ENCODE assay signal across 23 cellular contexts in the genomic region with DNA sequence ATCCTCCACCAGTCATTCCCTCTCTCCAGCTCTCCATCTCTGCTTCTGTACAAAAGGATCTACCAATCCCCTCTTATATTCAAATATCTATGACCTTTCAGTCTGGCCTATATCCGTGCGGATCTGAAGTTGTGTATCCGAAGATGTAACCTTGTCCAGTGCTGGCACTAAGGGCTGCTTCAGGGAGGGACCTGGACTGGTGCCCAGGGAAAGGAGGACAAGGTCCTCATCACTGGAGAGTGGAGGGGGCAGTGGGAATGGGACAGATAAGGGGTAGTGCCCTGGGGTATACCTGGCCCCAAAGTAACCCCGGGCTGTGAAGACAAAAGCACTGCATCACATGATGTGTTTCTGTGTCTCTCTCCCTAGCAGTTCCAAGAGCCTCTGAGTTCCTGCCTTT. TPM values are rescaled to one million over a fixed set of nuclear protein-coding genes. Genes with fewer than 3 reads are reported as not detected.
DNase-seq lines count a peak whose midpoint lies in the region; ATAC-seq and TF ChIP-seq lines count a peak whose summit lies in the region.
"Had no signal": no experiment of that assay in that cellular context is flagged by ENCODE, and none has a peak within 500 bp of the region (broad histone marks: within the 10 kb centered on the region; RNA-seq: fewer than 3 reads in every experiment).

No MANE protein-coding gene starts in this region.

- no peak overlapping the region for H3K4me3 ChIP-seq in esophagus muscularis mucosa
- H3K4me3 ChIP-seq: A549; BLaER1 treated with 17β-estradiol and CSF1 and Interleukin-3, amounts not matched to agents 10 nM and 100 nM; GM12878; GM23338 had no signal

- no peaks in the 10 kb centered on the region for H3K27me3 Mint-ChIP-seq in T-helper 2 cell treated with Interferon-gamma antibody and Interleukin-4, amounts not matched to agents 5 μg/mL and 100 μg/mL, for 36 hours (ENCODE audit: low read depth)
- peaks cover 15% of the 10 kb centered on the region for H3K27me3 Mint-ChIP-seq in type B pancreatic cell
- H3K27me3 Mint-ChIP-seq: CD4-positive, alpha-beta T cell; CD8-positive, alpha-beta memory T cell had no signal

- TF ChIP-seq POLR2A in esophagus muscularis mucosa (IDR thresholded peaks at IDR 0.05; ENCODE audit: low read depth) = no peak

- H3K9me3 ChIP-seq in esophagus muscularis mucosa = no peaks in the 10 kb centered on the region
- H3K9me3 ChIP-seq: A549; BE2C; BLaER1 treated with 17β-estradiol and CSF1 and Interleukin-3, amounts not matched to agents 10 nM and 100 nM had no signal

- no peaks in the 10 kb centered on the region for H3K9me3 Mint-ChIP-seq in T-helper 2 cell treated with Interferon-gamma antibody and Interleukin-4, amounts not matched to agents 5 μg/mL and 100 μg/mL, for 36 hours
- H3K9me3 Mint-ChIP-seq in type B pancreatic cell = no peaks in the 10 kb centered on the region
- H3K9me3 Mint-ChIP-seq: CD4-positive, alpha-beta T cell; CD8-positive, alpha-beta memory T cell; GM23338; H9 had no signal

- 73% methylated on average over 4 of the region's 4 CpGs for WGBS in esophagus muscularis mucosa

- peaks cover 0 to 8% (median 0%) of the 10 kb centered on the region in 4 donors for H3K27me3 ChIP-seq in esophagus muscularis mucosa
- H3K27me3 ChIP-seq: BLaER1 treated with 17β-estradiol and CSF1 and Interleukin-3, amounts not matched to agents 10 nM and 100 nM had no signal

- ATAC-seq in HG02571 (IDR thresholded peaks at IDR 0.05; ENCODE audit: unreplicated experiment) (no peak), GM21737 (IDR thresholded peaks at IDR 0.05; ENCODE audit: unreplicated experiment) (no peak)
- ATAC-seq: A549, GM12878, GM23338, HCT116 had no signal

- peaks cover 4% of the 10 kb centered on the region for H3K4me1 Mint-ChIP-seq in T-helper 2 cell treated with Interferon-gamma antibody and Interleukin-4, amounts not matched to agents 5 μg/mL and 100 μg/mL, for 36 hours (ENCODE audit: low read depth)
- H3K4me1 Mint-ChIP-seq in type B pancreatic cell (ENCODE audit: unreplicated experiment) = no peaks in the 10 kb centered on the region
- H3K4me1 Mint-ChIP-seq: CD8-positive, alpha-beta memory T cell; GM23338 had no signal

- no peak overlapping the region for H3K27ac Mint-ChIP-seq in T-helper 2 cell treated with Interferon-gamma antibody and Interleukin-4, amounts not matched to agents 5 μg/mL and 100 μg/mL, for 36 hours
- no peak overlapping the region for H3K27ac Mint-ChIP-seq in type B pancreatic cell
- H3K27ac Mint-ChIP-seq: CD14-positive monocyte; CD4-positive, alpha-beta T cell; GM23338; H9 had no signal

- no peak for TF ChIP-seq EP300 in esophagus muscularis mucosa (IDR thresholded peaks at IDR 0.05)

- intact Hi-C loops in esophagus muscularis mucosa (cut with DNase I) = no loop called here

- H3K4me1 ChIP-seq in esophagus muscularis mucosa = no peaks in the 10 kb centered on the region
- H3K4me1 ChIP-seq: A549; BE2C; BLaER1 treated with 17β-estradiol and CSF1 and Interleukin-3, amounts not matched to agents 10 nM and 100 nM had no signal

- no peak for TF ChIP-seq CTCF in esophagus muscularis mucosa (IDR thresholded peaks at IDR 0.05)
- no peak for TF ChIP-seq CTCF in type B pancreatic cell (conservative IDR thresholded peaks at IDR 0.05)

- DNase-seq in T-helper 2 cell treated with Interferon-gamma antibody and Interleukin-4, amounts not matched to agents 5 μg/mL and 100 μg/mL, for 36 hours (ENCODE audit: low spot score) = peak; percentile 1
- DNase-seq in T-helper 2 cell = no peak
- DNase-seq in esophagus muscularis mucosa (ENCODE audit: extremely low spot score) = peak; percentile 83
- DNase-seq in type B pancreatic cell (ENCODE audit: extremely low spot score, unreplicated experiment) = peak; percentile 42
- DNase-seq: 8988T; ACHN; AML-193; BE2C; CD4-positive, alpha-beta T cell; CD8-positive, alpha-beta memory T cell; DMS 273 treated with DMSO at 0.1 percent for 48 hours; DMS79; EL; GDM1; H9 had no signal

- H3K4me3 Mint-ChIP-seq in T-helper 2 cell treated with Interferon-gamma antibody and Interleukin-4, amounts not matched to agents 5 μg/mL and 100 μg/mL, for 36 hours = no peak overlapping the region
- no peak overlapping the region for H3K4me3 Mint-ChIP-seq in type B pancreatic cell
- H3K4me3 Mint-ChIP-seq: CD14-positive monocyte; CD4-positive, alpha-beta T cell; CD8-positive, alpha-beta memory T cell; GM23338; H9 had no signal

- no peak overlapping the region for H3K27ac ChIP-seq in esophagus muscularis mucosa (replicated peaks in 1 of 4)
- H3K27ac ChIP-seq: A549; BLaER1 treated with 17β-estradiol and CSF1 and Interleukin-3, amounts not matched to agents 10 nM and 100 nM had no signal

- no peaks in the 10 kb centered on the region for H3K36me3 ChIP-seq in esophagus muscularis mucosa
- H3K36me3 ChIP-seq: BE2C; BLaER1 treated with 17β-estradiol and CSF1 and Interleukin-3, amounts not matched to agents 10 nM and 100 nM had no signal

- H3K36me3 Mint-ChIP-seq in T-helper 2 cell treated with Interferon-gamma antibody and Interleukin-4, amounts not matched to agents 5 μg/mL and 100 μg/mL, for 36 hours (ENCODE audit: low read depth) = no peaks in the 10 kb centered on the region
- no peaks in the 10 kb centered on the region for H3K36me3 Mint-ChIP-seq in type B pancreatic cell
- H3K36me3 Mint-ChIP-seq: CD14-positive monocyte; CD8-positive, alpha-beta memory T cell had no signal

RNA-seq across cellular contexts. Expression of gene TMEM225B, which starts 1.8 kb away (rescaled TPM):
- total RNA-seq in esophagus muscularis mucosa (under 1 TPM in 2 of 4 donors, not detected in 2; 0.32 to 0.57 TPM), type B pancreatic cell (ENCODE audit: low replicate concordance) (0.36 and 0.82 TPM in 2 replicates)
- total RNA-seq: GM23338, H9 had no signal

RNA-seq across cellular contexts. Expression of gene ZSCAN25, which starts 16.9 kb away (rescaled TPM):
- 10 to 100 TPM; 12.1 to 17.1 (median 14.2) TPM for total RNA-seq in esophagus muscularis mucosa
- total RNA-seq in type B pancreatic cell (ENCODE audit: low replicate concordance) = 22.9 and 25.4 TPM in 2 replicates

RNA-seq across cellular contexts. Expression of gene ZNF655, which starts 41.4 kb away (rescaled TPM):
- 100 to 1,000 TPM in 3 of 4 donors, 10 to 100 TPM in 1; 92.3 to 140 (median 112) TPM for total RNA-seq in esophagus muscularis mucosa
- 69.2 and 89.1 TPM in 2 replicates for total RNA-seq in type B pancreatic cell (ENCODE audit: low replicate concordance)

RNA-seq across cellular contexts. Expression of gene FAM200A, which starts 47.9 kb away (rescaled TPM):
- 1 to 10 TPM; 2.1 to 3.8 (median 3.3) TPM for total RNA-seq in esophagus muscularis mucosa
- 10.2 and 10.8 TPM in 2 replicates for total RNA-seq in type B pancreatic cell (ENCODE audit: low replicate concordance)

Comparison
In these comparisons a context has a peak if more than half of its experiments do, and no peak if none do; other contexts are left out.
1. DNase-seq: peak in T-helper 2 cell treated with Interferon-gamma antibody and Interleukin-4, amounts not matched to agents 5 μg/mL and 100 μg/mL, for 36 hours (single experiment), esophagus muscularis mucosa (single experiment) and type B pancreatic cell (single experiment); none in T-helper 2 cell (0 of 5).